Comparison of ENCODE assay signal across 1 cellular context in genomic region chr4:2790583-2791517, GRCh38.
A peak's percentile ranks its signal among the peaks of the same experiment; 100 is the strongest.
TF ChIP-seq lines count a peak whose summit lies in the region.

No MANE protein-coding gene starts in this region.

TF ChIP-seq in K562, 482 proteins besides CTCF, POLR2A, EP300 and RAD21:
- TF ChIP-seq E2F6 (IDR thresholded peaks at IDR 0.05; ENCODE audit: borderline replicate concordance in 1 of 2, extremely low read depth in 1 of 2, insufficient read depth in 1 of 2, insufficient read length in 1 of 2, low read depth in 1 of 2, low read length in 1 of 2, poor library complexity in 1 of 2, severe bottlenecking in 1 of 2) = peak in 1 of 2 experiments; percentile 14
- TF ChIP-seq ZNF707 (CRISPR knock-in tag; conservative IDR thresholded peaks at IDR 0.05) = no peak
- TF ChIP-seq EP400 (IDR thresholded peaks at IDR 0.05) = no peak
- TF ChIP-seq WHSC1 (IDR thresholded peaks at IDR 0.05; ENCODE audit: low read length) = no peak
- peak; percentile 60 for TF ChIP-seq MAX (CRISPR knock-in tag; IDR thresholded peaks at IDR 0.05)
